ENCODE assay signal across 30 cellular contexts in genomic region chr9:133528887-133529262, GRCh38. TPM values are rescaled to one million over a fixed set of nuclear protein-coding genes. Genes with fewer than 3 reads are reported as not detected.
DNase-seq lines count a peak whose midpoint lies in the region; ATAC-seq and TF ChIP-seq lines count a peak whose summit lies in the region.
"Had no signal": no experiment of that assay in that cellular context is flagged by ENCODE, and none has a peak within 500 bp of the region (broad histone marks: within the 10 kb centered on the region; RNA-seq: fewer than 3 reads in every experiment).

No MANE protein-coding gene starts in this region.

- no peak overlapping the region for H3K27ac Mint-ChIP-seq in endodermal cell
- no peak overlapping the region for H3K27ac Mint-ChIP-seq in T-helper 2 cell treated with Interferon-gamma antibody and Interleukin-4, amounts not matched to agents 5 μg/mL and 100 μg/mL, for 36 hours
- H3K27ac Mint-ChIP-seq: activated CD8-positive, alpha-beta T cell treated with anti-CD3 and anti-CD28 coated beads, Interleukin-2, amount 10 ng/mL, durations not matched to agents 7 days and 5 days; activated naive CD4-positive, alpha-beta T cell treated with anti-CD3 and anti-CD28 coated beads, Interleukin-2, amount 50 U/mL, for 72 hours; CD4-positive, alpha-beta memory T cell; naive thymus-derived CD4-positive, alpha-beta T cell; stimulated activated naive CD8-positive, alpha-beta T cell treated with anti-CD3 and anti-CD28 coated beads, Interleukin-15, Interleukin-2, amounts not matched to agents 100 ng/mL and 50 ng/mL, for 24 hours; T-helper 1 cell treated with Interleukin-12 subunit alpha and Interleukin-12 subunit beta and Interleukin-4 antibody, amounts not matched to agents 30 μg/mL and 1 μg/mL, for 36 hours had no signal

- no peak overlapping the region for H3K4me3 Mint-ChIP-seq in endodermal cell
- H3K4me3 Mint-ChIP-seq in T-helper 2 cell treated with Interferon-gamma antibody and Interleukin-4, amounts not matched to agents 5 μg/mL and 100 μg/mL, for 36 hours, result no peak overlapping the region
- H3K4me3 Mint-ChIP-seq: activated CD8-positive, alpha-beta T cell treated with anti-CD3 and anti-CD28 coated beads, Interleukin-2, amount 10 ng/mL, durations not matched to agents 7 days and 5 days; CD4-positive, alpha-beta memory T cell; naive thymus-derived CD4-positive, alpha-beta T cell; stimulated activated naive CD8-positive, alpha-beta T cell treated with anti-CD3 and anti-CD28 coated beads, Interleukin-15, Interleukin-2, amounts not matched to agents 100 ng/mL and 50 ng/mL, for 24 hours; T-helper 1 cell treated with Interleukin-12 subunit alpha and Interleukin-12 subunit beta and Interleukin-4 antibody, amounts not matched to agents 30 μg/mL and 1 μg/mL, for 36 hours had no signal

- peaks cover 22% of the 10 kb centered on the region for H3K4me1 Mint-ChIP-seq in endodermal cell
- H3K4me1 Mint-ChIP-seq in T-helper 2 cell treated with Interferon-gamma antibody and Interleukin-4, amounts not matched to agents 5 μg/mL and 100 μg/mL, for 36 hours (ENCODE audit: low read depth), result no peaks in the 10 kb centered on the region

- H3K27ac ChIP-seq in endodermal cell (ENCODE audit: low read depth, low read length) (no peak overlapping the region), Peyer's patch (no peak overlapping the region)
- H3K27ac ChIP-seq: breast epithelium, RWPE1, thoracic aorta, uterus had no signal

- H3K27me3 Mint-ChIP-seq in endodermal cell (ENCODE audit: insufficient read depth), result peaks cover 7% of the 10 kb centered on the region
- H3K27me3 Mint-ChIP-seq in T-helper 2 cell treated with Interferon-gamma antibody and Interleukin-4, amounts not matched to agents 5 μg/mL and 100 μg/mL, for 36 hours (ENCODE audit: low read depth), result peaks cover 12% of the 10 kb centered on the region

- 79 to 90% methylated on average over 3 to 11 of the region's 11 CpGs for WGBS in endodermal cell (ENCODE audit: insufficient coverage in 1 of 2, insufficient read length in 1 of 2), 2 experiments

- H3K27me3 ChIP-seq in endodermal cell (ENCODE audit: control insufficient read depth, insufficient read depth, low read length, poor library complexity, severe bottlenecking), result peaks cover 7% of the 10 kb centered on the region
- H3K27me3 ChIP-seq in Peyer's patch, result no peaks in the 10 kb centered on the region
- H3K27me3 ChIP-seq: MG63, uterus had no signal

- no peaks in the 10 kb centered on the region for H3K9me3 Mint-ChIP-seq in endodermal cell
- H3K9me3 Mint-ChIP-seq in T-helper 2 cell treated with Interferon-gamma antibody and Interleukin-4, amounts not matched to agents 5 μg/mL and 100 μg/mL, for 36 hours, result no peaks in the 10 kb centered on the region
- H3K9me3 Mint-ChIP-seq: activated naive CD4-positive, alpha-beta T cell treated with anti-CD3 and anti-CD28 coated beads, Interleukin-2, amount 50 U/mL, for 72 hours; CD4-positive, alpha-beta memory T cell; stimulated activated naive CD8-positive, alpha-beta T cell treated with anti-CD3 and anti-CD28 coated beads, Interleukin-15, Interleukin-2, amounts not matched to agents 100 ng/mL and 50 ng/mL, for 24 hours; T-helper 1 cell treated with Interleukin-12 subunit alpha and Interleukin-12 subunit beta and Interleukin-4 antibody, amounts not matched to agents 30 μg/mL and 1 μg/mL, for 36 hours had no signal

- H3K9ac ChIP-seq in endodermal cell (ENCODE audit: extremely low read depth, low read length, poor library complexity, severe bottlenecking), result no peak overlapping the region
- H3K9ac ChIP-seq: SK-N-SH had no signal

- H3K36me3 ChIP-seq in endodermal cell (ENCODE audit: control insufficient read depth, insufficient read depth, low read length), result no peaks in the 10 kb centered on the region
- H3K36me3 ChIP-seq in Peyer's patch, result no peaks in the 10 kb centered on the region
- H3K36me3 ChIP-seq: breast epithelium, MG63, thoracic aorta, uterus had no signal

- no peak for ATAC-seq in HG03565 (IDR thresholded peaks at IDR 0.05; ENCODE audit: unreplicated experiment)
- ATAC-seq: activated CD8-positive, alpha-beta T cell treated with anti-CD3 and anti-CD28 coated beads, Interleukin-2, amount 10 ng/mL, durations not matched to agents 7 days and 5 days; activated naive CD4-positive, alpha-beta T cell treated with anti-CD3 and anti-CD28 coated beads, Interleukin-2, amount 50 U/mL, for 72 hours; naive thymus-derived CD4-positive, alpha-beta T cell had no signal

- H3K4me1 ChIP-seq in endodermal cell (ENCODE audit: control insufficient read depth, insufficient read depth, low read length) (peaks cover 13% of the 10 kb centered on the region), Peyer's patch (peaks cover 0 to 24% (median 1%) of the 10 kb centered on the region in 4 donors)

- H3K9me3 ChIP-seq in endodermal cell (ENCODE audit: control insufficient read depth, low read length), result no peaks in the 10 kb centered on the region
- no peaks in the 10 kb centered on the region for H3K9me3 ChIP-seq in Peyer's patch
- H3K9me3 ChIP-seq: breast epithelium, MG63, SK-N-SH, thoracic aorta, uterus had no signal

- no peaks in the 10 kb centered on the region for H3K36me3 Mint-ChIP-seq in endodermal cell (ENCODE audit: low read depth)
- H3K36me3 Mint-ChIP-seq in T-helper 2 cell treated with Interferon-gamma antibody and Interleukin-4, amounts not matched to agents 5 μg/mL and 100 μg/mL, for 36 hours (ENCODE audit: low read depth), result no peaks in the 10 kb centered on the region
- H3K36me3 Mint-ChIP-seq: activated naive CD4-positive, alpha-beta T cell treated with anti-CD3 and anti-CD28 coated beads, Interleukin-2, amount 50 U/mL, for 72 hours; CD4-positive, alpha-beta memory T cell; naive thymus-derived CD4-positive, alpha-beta T cell had no signal

- no peak for TF ChIP-seq CTCF in endodermal cell (conservative IDR thresholded peaks at IDR 0.05)
- TF ChIP-seq CTCF in Peyer's patch (IDR thresholded peaks at IDR 0.05), result no peak

- TF ChIP-seq POLR2A in Peyer's patch (IDR thresholded peaks at IDR 0.05), result no peak

- peak; percentile 62 for DNase-seq in DMS53 (lab: John Stamatoyannopoulos, UW)
- DNase-seq in DMS53 treated with DMSO at 0.1 percent for 48 hours (lab: John Stamatoyannopoulos, UW; ENCODE audit: unreplicated experiment), result no peak
- peak; percentile 38 for DNase-seq in COR-L47 (lab: John Stamatoyannopoulos, UW)
- DNase-seq in NCI-H2171 (lab: John Stamatoyannopoulos, UW), result peak; percentile 56
- peak; percentile 53 for DNase-seq in endodermal cell
- DNase-seq in T-helper 2 cell treated with Interferon-gamma antibody and Interleukin-4, amounts not matched to agents 5 μg/mL and 100 μg/mL, for 36 hours (ENCODE audit: low spot score), result no peak
- DNase-seq in Peyer's patch, result no peak
- DNase-seq: 8988T; activated CD4-positive, CD25-positive, alpha-beta regulatory T cell treated with anti-CD3 and anti-CD28 coated beads, Interleukin-2, amount 50 U/mL, for 72 hours; activated CD8-positive, alpha-beta T cell treated with anti-CD3 and anti-CD28 coated beads, Interleukin-2, amount 10 ng/mL, durations not matched to agents 7 days and 5 days; CD4-positive, alpha-beta memory T cell; DMS153; KG1; left ventricle myocardium superior; MG63; naive thymus-derived CD4-positive, alpha-beta T cell; NCI-H1694; SK-N-SH; uterus had no signal

- no peak overlapping the region for H3K4me3 ChIP-seq in endodermal cell (ENCODE audit: low read length)
- no peak overlapping the region for H3K4me3 ChIP-seq in Peyer's patch
- H3K4me3 ChIP-seq: breast epithelium, MG63, thoracic aorta, uterus had no signal

RNA-seq across cellular contexts. Expression of gene MYMK, which starts 4.1 kb away (rescaled TPM):
- total RNA-seq in endodermal cell (not detected), Peyer's patch (not detected)
- not detected for polyA plus RNA-seq in endodermal cell (2013, experiment 1 of 2)
- polyA plus RNA-seq in endodermal cell (2013, experiment 2 of 2), result 0.50 TPM
- total RNA-seq: activated CD8-positive, alpha-beta T cell treated with anti-CD3 and anti-CD28 coated beads, Interleukin-2, amount 10 ng/mL, durations not matched to agents 7 days and 5 days; activated naive CD4-positive, alpha-beta T cell treated with anti-CD3 and anti-CD28 coated beads, Interleukin-2, amount 50 U/mL, for 72 hours; breast epithelium; CD4-positive, alpha-beta memory T cell; glomerular endothelial cell; H7; left ventricle myocardium superior; naive thymus-derived CD4-positive, alpha-beta T cell; NCI-H460; omental fat pad; thoracic aorta; uterus had no signal
- polyA plus RNA-seq: CD4-positive, alpha-beta memory T cell; naive thymus-derived CD4-positive, alpha-beta T cell; SK-N-SH had no signal

RNA-seq across cellular contexts. Expression of gene ADAMTSL2, which starts 5.6 kb away (rescaled TPM):
- total RNA-seq in endodermal cell (under 1 TPM; 0.18 to 0.93 TPM), Peyer's patch (10 to 100 TPM in 1 of 4 donors, 1 to 10 TPM in 2, under 1 TPM in 1; 0.40 to 14.0 (median 1.8) TPM)
- polyA plus RNA-seq in endodermal cell (2013, experiment 1 of 2), result 2.2 TPM
- polyA plus RNA-seq in endodermal cell (2013, experiment 2 of 2), result 3.0 TPM
- total RNA-seq: activated CD8-positive, alpha-beta T cell treated with anti-CD3 and anti-CD28 coated beads, Interleukin-2, amount 10 ng/mL, durations not matched to agents 7 days and 5 days; glomerular endothelial cell; NCI-H460 had no signal

RNA-seq across cellular contexts. Expression of gene SLC2A6, which starts 50.0 kb away (rescaled TPM):
- total RNA-seq in endodermal cell (10 to 100 TPM; 11.6 to 17.7 TPM), Peyer's patch (10 to 100 TPM in 1 of 4 donors, 1 to 10 TPM in 2, under 1 TPM in 1; 0.95 to 10.7 (median 2.2) TPM)
- 10.7 TPM for polyA plus RNA-seq in endodermal cell (2013, experiment 1 of 2)
- polyA plus RNA-seq in endodermal cell (2013, experiment 2 of 2), result 10.5 TPM

Comparison
In these comparisons a context has a peak if more than half of its experiments do, and no peak if none do; other contexts are left out.
1. DNase-seq: peak in DMS53 (single experiment), COR-L47 (single experiment), NCI-H2171 (single experiment) and endodermal cell (single experiment); none in DMS53 treated with DMSO at 0.1 percent for 48 hours (single experiment), T-helper 2 cell treated with Interferon-gamma antibody and Interleukin-4, amounts not matched to agents 5 μg/mL and 100 μg/mL, for 36 hours (single experiment) and Peyer's patch (0 of 3).